ENCODE assay signal across 17 cellular contexts in the genomic region with DNA sequence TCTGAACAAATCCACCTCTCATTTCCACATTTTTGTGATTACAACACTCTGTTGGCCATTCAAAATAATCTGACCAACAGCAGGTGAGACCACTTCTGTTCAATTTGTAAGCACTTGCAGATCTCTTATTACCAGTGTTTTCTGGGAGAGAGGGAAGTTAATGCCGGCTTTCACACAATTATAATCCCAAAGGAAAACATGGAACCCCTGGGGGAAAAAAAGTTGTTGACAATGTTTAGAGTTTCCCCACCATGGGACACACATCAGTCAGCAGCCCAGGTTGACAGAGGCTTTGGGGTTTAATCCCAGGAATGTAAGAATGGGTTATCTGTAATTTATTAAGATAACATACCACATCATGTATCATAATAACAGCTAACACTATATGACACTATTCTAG.
A peak's percentile ranks its signal among the peaks of the same experiment; 100 is the strongest.
DNase-seq lines count a peak whose midpoint lies in the region; TF ChIP-seq lines count a peak whose summit lies in the region.
"Had no signal": no experiment of that assay in that cellular context is flagged by ENCODE, and none has a peak within 500 bp of the region (broad histone marks: within the 10 kb centered on the region; RNA-seq: fewer than 3 reads in every experiment).

No MANE protein-coding gene starts in this region.

- CTCF ChIA-PET in mammary epithelial cell (lab: Charles Lee; ENCODE audit: low non-redundant PET): no interaction called here
- CTCF ChIA-PET in GM10248 (lab: Yijun Ruan, JAX): interaction anchor here (0.9 to 1.3 kb wide), 3 partner anchors 10 to 531 kb away, joined by 3 to 4 read pairs (median 4); no protein-coding TSS in a partner anchor

- H3K27ac ChIP-seq in mammary epithelial cell (ENCODE audit: insufficient read depth, low read depth, low read length) (no peak overlapping the region), breast epithelium (no peak overlapping the region), SJCRH30 (peak overlapping the region; percentile 22; the same call in 1 of the 2 replicates), mesendoderm (ENCODE audit: low read depth, low read length) (no peak overlapping the region)
- H3K27ac ChIP-seq: GM23248 had no signal

- peak overlapping the region; percentile 64 for H3K18ac ChIP-seq in mesendoderm (ENCODE audit: low read length)

- DNase-seq in mammary epithelial cell (no peak), breast epithelium (ENCODE audit: low spot score in 2 of 2) (no peak), SJCRH30 (peak; percentile 65 to 84), mesendoderm (no peak), middle frontal gyrus (ENCODE audit: extremely low spot score, low spot score) (no peak), GM10248 (ENCODE audit: extremely low spot score) (no peak), HuH-7 (ENCODE audit: low spot score) (no peak)
- DNase-seq: C1 segment of cervical spinal cord; Calu3; CD4-positive, alpha-beta memory T cell; COR-L47; DMS53; DMS79 treated with DMSO at 0.1 percent for 48 hours; GF-D8; GM23248; H7; HCEC 1CT had no signal

- H3K9ac ChIP-seq in mammary epithelial cell (ENCODE audit: insufficient read depth, low read length) (no peak overlapping the region), mesendoderm (ENCODE audit: low read length) (no peak overlapping the region)
- H3K9ac ChIP-seq: GM23248 had no signal

- in situ Hi-C loops in mammary epithelial cell (cut with MboI; ENCODE audit: low sequenced_read_pairs in 2 of 2): no loop called here

- H3K79me2 ChIP-seq in mammary epithelial cell (ENCODE audit: insufficient read depth, low read length): no peaks in the 10 kb centered on the region
- H3K79me2 ChIP-seq in mesendoderm (ENCODE audit: control insufficient read depth, insufficient read depth, low read length): no peaks in the 10 kb centered on the region

- H3K56ac ChIP-seq in mesendoderm (ENCODE audit: low read length): no peak overlapping the region

- no peak overlapping the region for H3K4ac ChIP-seq in mesendoderm (ENCODE audit: low read depth, low read length)

- WGBS in mammary epithelial cell (ENCODE audit: low coverage, missing lambda C conversion rate): 100% methylated on average over 1 of the region's 1 CpG
- WGBS in mesendoderm (ENCODE audit: extremely low coverage, insufficient coverage, low lambda C conversion rate): no CpG with 5 or more reads among the region's 1 CpG

- peak overlapping the region; percentile 68 for H2AFZ ChIP-seq in mammary epithelial cell (ENCODE audit: low read depth, low read length)
- H2AFZ ChIP-seq: GM23248 had no signal

- no peak overlapping the region for H4K8ac ChIP-seq in mesendoderm (ENCODE audit: low read depth, low read length)

- H4K20me1 ChIP-seq in mammary epithelial cell (ENCODE audit: insufficient read depth, low read length): no peaks in the 10 kb centered on the region

- H3K9me3 ChIP-seq in mammary epithelial cell (replicated peaks; ENCODE audit: insufficient read depth, low read length): no peaks in the 10 kb centered on the region
- no peaks in the 10 kb centered on the region for H3K9me3 ChIP-seq in breast epithelium
- peaks cover 3% of the 10 kb centered on the region; the same call in 1 of the 2 replicates for H3K9me3 ChIP-seq in SJCRH30 (replicated peaks)

- dilution Hi-C loops in mammary epithelial cell (cut with HindIII; ENCODE audit: low sequenced_read_pairs): no loop called here

- H3K79me1 ChIP-seq in mesendoderm (ENCODE audit: low read length): no peaks in the 10 kb centered on the region

- H3K4me3 ChIP-seq in mammary epithelial cell (replicated peaks in 1 of 3; ENCODE audit: insufficient read depth in 1 of 3, low read depth in 2 of 3, low read length in 3 of 3) (no peak overlapping the region), breast epithelium (no peak overlapping the region), SJCRH30 (no peak overlapping the region), mesendoderm (ENCODE audit: low read length) (no peak overlapping the region)
- H3K4me3 ChIP-seq: GM23248 had no signal

- H3K4me1 ChIP-seq in mammary epithelial cell (ENCODE audit: insufficient read depth, low read length): peaks cover 8% of the 10 kb centered on the region
- H3K4me1 ChIP-seq in breast epithelium: no peaks in the 10 kb centered on the region
- H3K4me1 ChIP-seq in SJCRH30: peaks cover 52% of the 10 kb centered on the region
- H3K4me1 ChIP-seq in mesendoderm (ENCODE audit: control insufficient read depth, low read depth, low read length): peaks cover 1% of the 10 kb centered on the region

- H4K5ac ChIP-seq in mesendoderm (ENCODE audit: low read length): no peak overlapping the region

- H2AK5ac ChIP-seq in mesendoderm (ENCODE audit: low read length): no peak overlapping the region

- POLR2A ChIA-PET in GM10248 (lab: Yijun Ruan, JAX): no interaction called here

- no peak overlapping the region for H2BK120ac ChIP-seq in mesendoderm (ENCODE audit: low read depth, low read length)

- no peaks in the 10 kb centered on the region for H3K27me3 ChIP-seq in mammary epithelial cell (ENCODE audit: insufficient read depth, low read length)
- H3K27me3 ChIP-seq in breast epithelium: no peaks in the 10 kb centered on the region
- H3K27me3 ChIP-seq in SJCRH30: no peaks in the 10 kb centered on the region
- H3K27me3 ChIP-seq in mesendoderm (ENCODE audit: insufficient read depth, low read length, poor library complexity): no peaks in the 10 kb centered on the region

- TF ChIP-seq POLR2A in breast epithelium (IDR thresholded peaks at IDR 0.05): no peak

- no TSS peak for BruUV-seq in mammary epithelial cell (replicated peaks; lab: Mats Ljungman, UMichigan)

- H3K4me2 ChIP-seq in mammary epithelial cell (ENCODE audit: insufficient read depth, low read depth, low read length) (no peak overlapping the region), mesendoderm (ENCODE audit: low read length) (no peak overlapping the region)

- H2BK5ac ChIP-seq in mesendoderm (ENCODE audit: low read length): no peak overlapping the region

- intact Hi-C loops in mammary epithelial cell (cut with micrococcal nuclease): no loop called here
- intact Hi-C loops in breast epithelium (cut with DNase I; ENCODE audit: low total_unique reads): no loop called here

- no peak overlapping the region for H3K23ac ChIP-seq in mesendoderm (ENCODE audit: low read length)

- H3K36me3 ChIP-seq in mammary epithelial cell (ENCODE audit: insufficient read depth, low read length) (no peaks in the 10 kb centered on the region), breast epithelium (no peaks in the 10 kb centered on the region), SJCRH30 (no peaks in the 10 kb centered on the region), mesendoderm (ENCODE audit: control insufficient read depth, insufficient read depth, low read length) (no peaks in the 10 kb centered on the region)

- no peak for TF ChIP-seq CTCF in mammary epithelial cell (conservative IDR thresholded peaks at IDR 0.05 in 1 of 2, IDR thresholded peaks at IDR 0.05 in 1 of 2; ENCODE audit: extremely low read depth in 1 of 2, insufficient read depth in 1 of 2, low read depth in 1 of 2, low read length in 2 of 2)
- TF ChIP-seq CTCF in breast epithelium (IDR thresholded peaks at IDR 0.05): no peak
- no peak for TF ChIP-seq CTCF in GM10248 (IDR thresholded peaks at IDR 0.05; ENCODE audit: control extremely low read depth, extremely low read depth, low read depth, missing control alignments)

- peak overlapping the region; percentile 12 for H2BK15ac ChIP-seq in mesendoderm (replicated peaks; ENCODE audit: low read depth)

Comparison
In these comparisons a context has a peak if more than half of its experiments do, and no peak if none do; other contexts are left out.
1. DNase-seq: peak in SJCRH30 (2 of 2); none in mammary epithelial cell (single experiment), breast epithelium (0 of 2), mesendoderm (single experiment), middle frontal gyrus (single experiment), GM10248 (single experiment) and HuH-7 (single experiment).